In genomic region chr5:60521379-60522298, GRCh38 we compare ENCODE assay signal across 10 cellular contexts.
DNase-seq lines count a peak whose midpoint lies in the region; ATAC-seq and TF ChIP-seq lines count a peak whose summit lies in the region.
"Had no signal": no experiment of that assay in that cellular context is flagged by ENCODE, and none has a peak within 500 bp of the region (broad histone marks: within the 10 kb centered on the region; RNA-seq: fewer than 3 reads in every experiment).

No MANE protein-coding gene starts in this region.

- peak; percentile 36 for DNase-seq in MV-4-11 (lab: John Stamatoyannopoulos, UW)
- DNase-seq in DMS153 treated with DMSO at 0.1 percent for 48 hours (lab: John Stamatoyannopoulos, UW; ENCODE audit: unreplicated experiment): no peak
- no peak for DNase-seq in suprapubic skin (ENCODE audit: low spot score in 2 of 2)
- no peak for DNase-seq in DMS79 (lab: John Stamatoyannopoulos, UW)
- no peak for DNase-seq in NCI-H1436 treated with DMSO at 0.1 percent for 48 hours (lab: John Stamatoyannopoulos, UW)
- DNase-seq: stimulated activated CD4-positive, alpha-beta T cell treated with anti-CD3 and anti-CD28 coated beads, Interleukin-2, amount 100 ng/mL, for 48 hours had no signal

- H3K9me3 ChIP-seq in muscle layer of duodenum (ENCODE audit: control insufficient read depth in 1 of 2, low read length in 2 of 2): no peaks in the 10 kb centered on the region
- no peaks in the 10 kb centered on the region for H3K9me3 ChIP-seq in suprapubic skin

- 64% methylated on average over 5 of the region's 5 CpGs for WGBS in suprapubic skin

- H3K4me1 ChIP-seq in muscle layer of duodenum (ENCODE audit: control insufficient read depth in 1 of 2, insufficient read depth in 2 of 2, low read length in 2 of 2) (peaks cover 15 to 22% of the 10 kb centered on the region in 2 donors), suprapubic skin (no peaks in the 10 kb centered on the region)

- no peak for TF ChIP-seq CTCF in suprapubic skin (IDR thresholded peaks at IDR 0.05)

- no peak for TF ChIP-seq POLR2A in suprapubic skin (IDR thresholded peaks at IDR 0.05)

- peak; percentile 63 for ATAC-seq in GM18868 (IDR thresholded peaks at IDR 0.05; ENCODE audit: unreplicated experiment)
- peak; percentile 49 for ATAC-seq in HG02759 (IDR thresholded peaks at IDR 0.05; ENCODE audit: unreplicated experiment)
- ATAC-seq: Panc1 had no signal

- H3K4me3 ChIP-seq in muscle layer of duodenum (ENCODE audit: low read depth in 1 of 2, low read length in 2 of 2) (peak overlapping the region; percentile 3 to 26), suprapubic skin (no peak overlapping the region)

- no peak for TF ChIP-seq EP300 in suprapubic skin (IDR thresholded peaks at IDR 0.05)

- peak overlapping the region; percentile 76 for H3K27ac ChIP-seq in muscle layer of duodenum (ENCODE audit: low read length)
- H3K27ac ChIP-seq in suprapubic skin: no peak overlapping the region

- H3K27me3 ChIP-seq in muscle layer of duodenum (ENCODE audit: low read depth, low read length) (no peaks in the 10 kb centered on the region), suprapubic skin (no peaks in the 10 kb centered on the region)

- H3K36me3 ChIP-seq in muscle layer of duodenum (ENCODE audit: control insufficient read depth in 1 of 2, insufficient read depth in 2 of 2, low read length in 2 of 2) (no peaks in the 10 kb centered on the region), suprapubic skin (no peaks in the 10 kb centered on the region)
